ENCODE assay signal across 8 cellular contexts in genomic region chr4:82360298-82361177, GRCh38. TPM values are rescaled to one million over a fixed set of nuclear protein-coding genes. Genes with fewer than 3 reads are reported as not detected.
DNase-seq lines count a peak whose midpoint lies in the region; ATAC-seq and TF ChIP-seq lines count a peak whose summit lies in the region.

No MANE protein-coding gene starts in this region.

- H3K36me3 ChIP-seq in SU-DHL-6 (ENCODE audit: low read length): peaks cover 49% of the 10 kb centered on the region; the same call in 1 of the 2 replicates

- H2AFZ ChIP-seq in SU-DHL-6 (ENCODE audit: low read depth, low read length, severe bottlenecking): no peak overlapping the region

- H3K27me3 Mint-ChIP-seq in CD14-positive monocyte (ENCODE audit: low read depth in 3 of 3) (no peaks in the 10 kb centered on the region), nephron progenitor cell (ENCODE audit: low read depth, poor library complexity) (no peaks in the 10 kb centered on the region)

- H3K4me1 Mint-ChIP-seq in CD14-positive monocyte: peaks cover 53% of the 10 kb centered on the region
- H3K4me1 Mint-ChIP-seq in nephron progenitor cell: peaks cover 48% of the 10 kb centered on the region

- peak overlapping the region; percentile 10 to 91 (median 68) for H3K27ac Mint-ChIP-seq in CD14-positive monocyte
- no peak overlapping the region for H3K27ac Mint-ChIP-seq in nephron progenitor cell

- no peaks in the 10 kb centered on the region for H3K9me2 ChIP-seq in SU-DHL-6 (replicated peaks; ENCODE audit: insufficient read depth, low read length)

- H3K9me3 ChIP-seq in SU-DHL-6 (ENCODE audit: insufficient read depth, low read length): no peaks in the 10 kb centered on the region

- H3K79me2 ChIP-seq in SU-DHL-6 (ENCODE audit: insufficient read depth, low read length): peaks cover 98% of the 10 kb centered on the region

- intact Hi-C loops in CD14-positive monocyte (cut with micrococcal nuclease): loop anchor here in 1 of 2 donors (10.0 kb wide), 2 partner anchors 76 to 946 kb away; no protein-coding TSS in a partner anchor

- DNase-seq in CD14-positive monocyte (ENCODE audit: low spot score) (no peak), GM20000 (ENCODE audit: low spot score) (no peak), nephron progenitor cell (no peak), SHP77 (lab: John Stamatoyannopoulos, UW) (no peak)
- DNase-seq in activated CD4-positive, alpha-beta T cell treated with anti-CD3 and anti-CD28 coated beads for 48 hours: no peak

- no peak overlapping the region for H3K4me2 ChIP-seq in SU-DHL-6 (ENCODE audit: low read depth, low read length, poor library complexity, severe bottlenecking)

- peaks cover 17% of the 10 kb centered on the region for H3F3A ChIP-seq in SU-DHL-6 (ENCODE audit: insufficient read depth)

- no peaks in the 10 kb centered on the region for H3K9me3 Mint-ChIP-seq in CD14-positive monocyte
- H3K9me3 Mint-ChIP-seq in nephron progenitor cell: no peaks in the 10 kb centered on the region

- H3K4me3 ChIP-seq in SU-DHL-6 (ENCODE audit: insufficient read depth, low read length, poor library complexity, severe bottlenecking): no peak overlapping the region

- peak; percentile 31 for ATAC-seq in esophagus mucosa
- ATAC-seq in GM19023 (IDR thresholded peaks at IDR 0.05; ENCODE audit: unreplicated experiment): no peak

- H3K36me3 Mint-ChIP-seq in CD14-positive monocyte: peaks cover 34 to 38% of the 10 kb centered on the region in 2 donors
- peaks cover 51% of the 10 kb centered on the region for H3K36me3 Mint-ChIP-seq in nephron progenitor cell (ENCODE audit: low read depth)

- TF ChIP-seq CTCF in CD14-positive monocyte (IDR thresholded peaks at IDR 0.05): peak; percentile 86
- TF ChIP-seq CTCF in GM20000 (IDR thresholded peaks at IDR 0.05; ENCODE audit: extremely low read depth, missing control alignments): peak; percentile 23
- TF ChIP-seq CTCF in SU-DHL-6 (IDR thresholded peaks at IDR 0.05; ENCODE audit: insufficient read depth, low read length, poor library complexity, severe bottlenecking): peak; percentile 16
- TF ChIP-seq CTCF in nephron progenitor cell (IDR thresholded peaks at IDR 0.05): peak; percentile 57

- H4K20me1 ChIP-seq in SU-DHL-6 (ENCODE audit: low read depth, low read length): peaks cover 40% of the 10 kb centered on the region

- no peak overlapping the region for H3K27ac ChIP-seq in SU-DHL-6 (ENCODE audit: low read depth, low read length)

- H3K4me3 Mint-ChIP-seq in CD14-positive monocyte: no peak overlapping the region
- no peak overlapping the region for H3K4me3 Mint-ChIP-seq in nephron progenitor cell

- H3K9ac ChIP-seq in SU-DHL-6 (ENCODE audit: low read length): no peak overlapping the region

- H3K27me3 ChIP-seq in SU-DHL-6 (ENCODE audit: low read length): no peaks in the 10 kb centered on the region

RNA-seq across cellular contexts. Expression of gene HNRNPD, which starts 13.3 kb away (rescaled TPM):
- 100 to 1,000 TPM in 1 of 2 donors, 10 to 100 TPM in 1; 97.6 to 149 TPM for polyA plus RNA-seq in CD14-positive monocyte
- total RNA-seq in esophagus mucosa: 122 TPM

Comparison
In these comparisons a context has a peak if more than half of its experiments do, and no peak if none do; other contexts are left out.
1. CTCF ChIP-seq: peak in every context shown above with its lines; median percentile 86 in CD14-positive monocyte; 57 in nephron progenitor cell; 23 in GM20000; 16 in SU-DHL-6.